ENCODE assay signal across 17 cellular contexts in genomic region chr2:28842042-28842441, GRCh38. TPM values are rescaled to one million over a fixed set of nuclear protein-coding genes. Genes with fewer than 3 reads are reported as not detected.
A peak's percentile ranks its signal among the peaks of the same experiment; 100 is the strongest.
DNase-seq lines count a peak whose midpoint lies in the region; ATAC-seq and TF ChIP-seq lines count a peak whose summit lies in the region.
"Had no signal": no experiment of that assay in that cellular context is flagged by ENCODE, and none has a peak within 500 bp of the region (broad histone marks: within the 10 kb centered on the region; RNA-seq: fewer than 3 reads in every experiment).

No MANE protein-coding gene starts in this region.

- no peaks in the 10 kb centered on the region for H3K4me1 Mint-ChIP-seq in activated naive CD4-positive, alpha-beta T cell treated with anti-CD3 and anti-CD28 coated beads, Interleukin-2, amount 50 U/mL, for 24 hours
- H3K4me1 Mint-ChIP-seq in stimulated activated naive B cell treated with anti-CD40 and anti-IgM and Interleukin-4, amounts not matched to agents 10 μg/mL and 1 μg/mL and 100 μg/mL, for 72 hours: no peaks in the 10 kb centered on the region
- no peaks in the 10 kb centered on the region for H3K4me1 Mint-ChIP-seq in CD4-positive, alpha-beta T cell (ENCODE audit: low read depth)
- H3K4me1 Mint-ChIP-seq: H9 had no signal

- H3K14ac ChIP-seq in mesenchymal stem cell (ENCODE audit: low read length in 2 of 2): no peak overlapping the region

- no peak overlapping the region for H3K4ac ChIP-seq in mesenchymal stem cell (ENCODE audit: low read depth in 1 of 2, low read length in 2 of 2)

- no peak overlapping the region for H2BK12ac ChIP-seq in mesenchymal stem cell (ENCODE audit: low read length in 2 of 2)

- H3K4me1 ChIP-seq in mesenchymal stem cell (ENCODE audit: control insufficient read depth, insufficient read depth, low read depth, low read length): no peaks in the 10 kb centered on the region
- H3K4me1 ChIP-seq in mammary epithelial cell (ENCODE audit: insufficient read depth, low read length): no peaks in the 10 kb centered on the region
- H3K4me1 ChIP-seq: BLaER1 treated with 17β-estradiol and CSF1 and Interleukin-3, amounts not matched to agents 10 nM and 100 nM had no signal

- H3K27ac Mint-ChIP-seq in activated naive CD4-positive, alpha-beta T cell treated with anti-CD3 and anti-CD28 coated beads, Interleukin-2, amount 50 U/mL, for 24 hours: peak overlapping the region; percentile 59
- peak overlapping the region; percentile 37 for H3K27ac Mint-ChIP-seq in stimulated activated naive B cell treated with anti-CD40 and anti-IgM and Interleukin-4, amounts not matched to agents 10 μg/mL and 1 μg/mL and 100 μg/mL, for 72 hours
- H3K27ac Mint-ChIP-seq in CD4-positive, alpha-beta T cell: no peak overlapping the region
- H3K27ac Mint-ChIP-seq: CD4-positive, CD25-positive, alpha-beta regulatory T cell; H9 had no signal

- no peak overlapping the region for H2AFZ ChIP-seq in mesenchymal stem cell (ENCODE audit: low read depth, low read length)
- no peak overlapping the region for H2AFZ ChIP-seq in mammary epithelial cell (ENCODE audit: low read depth, low read length)

- H3K36me3 ChIP-seq in mesenchymal stem cell (ENCODE audit: control insufficient read depth in 1 of 2, insufficient read depth in 2 of 2, low read depth in 1 of 2, low read length in 2 of 2) (peaks cover 8 to 18% of the 10 kb centered on the region in 2 experiments), mammary epithelial cell (ENCODE audit: insufficient read depth, low read length) (no peaks in the 10 kb centered on the region)

- no peaks in the 10 kb centered on the region for H3K9me3 Mint-ChIP-seq in activated naive CD4-positive, alpha-beta T cell treated with anti-CD3 and anti-CD28 coated beads, Interleukin-2, amount 50 U/mL, for 24 hours
- no peaks in the 10 kb centered on the region for H3K9me3 Mint-ChIP-seq in stimulated activated naive B cell treated with anti-CD40 and anti-IgM and Interleukin-4, amounts not matched to agents 10 μg/mL and 1 μg/mL and 100 μg/mL, for 72 hours
- H3K9me3 Mint-ChIP-seq in CD4-positive, alpha-beta T cell: no peaks in the 10 kb centered on the region
- H3K9me3 Mint-ChIP-seq: CD4-positive, CD25-positive, alpha-beta regulatory T cell; H9 had no signal

- H3K27me3 Mint-ChIP-seq in activated naive CD4-positive, alpha-beta T cell treated with anti-CD3 and anti-CD28 coated beads, Interleukin-2, amount 50 U/mL, for 24 hours: no peaks in the 10 kb centered on the region
- no peaks in the 10 kb centered on the region for H3K27me3 Mint-ChIP-seq in stimulated activated naive B cell treated with anti-CD40 and anti-IgM and Interleukin-4, amounts not matched to agents 10 μg/mL and 1 μg/mL and 100 μg/mL, for 72 hours
- H3K27me3 Mint-ChIP-seq in CD4-positive, alpha-beta T cell: no peaks in the 10 kb centered on the region
- H3K27me3 Mint-ChIP-seq: CD4-positive, CD25-positive, alpha-beta regulatory T cell had no signal

- CTCF ChIA-PET in CD4-positive, alpha-beta T cell (lab: Charles Lee): no interaction called here
- CTCF ChIA-PET in mammary epithelial cell (lab: Charles Lee; ENCODE audit: low non-redundant PET): no interaction called here

- H2AK5ac ChIP-seq in mesenchymal stem cell (ENCODE audit: low read length, severe bottlenecking): no peak overlapping the region

- no peak overlapping the region for H4K91ac ChIP-seq in mesenchymal stem cell (ENCODE audit: low read length)

- peaks cover 1% of the 10 kb centered on the region for H3K36me3 Mint-ChIP-seq in activated naive CD4-positive, alpha-beta T cell treated with anti-CD3 and anti-CD28 coated beads, Interleukin-2, amount 50 U/mL, for 24 hours
- peaks cover 4 to 16% of the 10 kb centered on the region in 2 donors for H3K36me3 Mint-ChIP-seq in stimulated activated naive B cell treated with anti-CD40 and anti-IgM and Interleukin-4, amounts not matched to agents 10 μg/mL and 1 μg/mL and 100 μg/mL, for 72 hours
- H3K36me3 Mint-ChIP-seq in CD4-positive, alpha-beta T cell (ENCODE audit: low read depth): peaks cover 8% of the 10 kb centered on the region
- H3K36me3 Mint-ChIP-seq: CD4-positive, CD25-positive, alpha-beta regulatory T cell had no signal

- no peaks in the 10 kb centered on the region for H3K79me2 ChIP-seq in mammary epithelial cell (ENCODE audit: insufficient read depth, low read length)

- no peaks in the 10 kb centered on the region for H3K79me1 ChIP-seq in mesenchymal stem cell (replicated peaks; ENCODE audit: low read length, poor library complexity, severe bottlenecking)

- H3K18ac ChIP-seq in mesenchymal stem cell (ENCODE audit: low read depth in 1 of 2, low read length in 2 of 2): no peak overlapping the region

- no peak overlapping the region for H2BK120ac ChIP-seq in mesenchymal stem cell (ENCODE audit: low read depth, low read length)

- H2BK15ac ChIP-seq in mesenchymal stem cell (ENCODE audit: low read depth, poor library complexity, severe bottlenecking): no peak overlapping the region

- BruUV-seq in mammary epithelial cell (replicated peaks; lab: Mats Ljungman, UMichigan): no TSS peak

- no peak overlapping the region for H3K23ac ChIP-seq in mesenchymal stem cell (ENCODE audit: low read length in 2 of 2)

- ATAC-seq in stimulated activated naive B cell treated with anti-CD40 and anti-IgM and Interleukin-4, amounts not matched to agents 10 μg/mL and 1 μg/mL and 100 μg/mL, for 72 hours (replicated peaks): no peak
- no peak for ATAC-seq in CD4-positive, alpha-beta T cell (ENCODE audit: poor library complexity)

- dilution Hi-C loops in mammary epithelial cell (cut with HindIII; ENCODE audit: low sequenced_read_pairs): no loop called here

- in situ Hi-C loops in mammary epithelial cell (cut with MboI; ENCODE audit: low sequenced_read_pairs in 2 of 2): no loop called here

- TF ChIP-seq CTCF in choroid plexus epithelial cell (conservative IDR thresholded peaks at IDR 0.05; ENCODE audit: low read depth, low read length) (no peak), mammary epithelial cell (conservative IDR thresholded peaks at IDR 0.05 in 1 of 2, IDR thresholded peaks at IDR 0.05 in 1 of 2; ENCODE audit: extremely low read depth in 1 of 2, insufficient read depth in 1 of 2, low read depth in 1 of 2, low read length in 2 of 2) (no peak)
- no peak for TF ChIP-seq CTCF in CD4-positive, alpha-beta T cell (IDR thresholded peaks at IDR 0.05)

- H3K9ac ChIP-seq in mesenchymal stem cell (ENCODE audit: low read length): no peak overlapping the region
- no peak overlapping the region for H3K9ac ChIP-seq in mammary epithelial cell (ENCODE audit: insufficient read depth, low read length)
- H3K9ac ChIP-seq: BLaER1 treated with 17β-estradiol and CSF1 and Interleukin-3, amounts not matched to agents 10 nM and 100 nM had no signal

- no peak overlapping the region for H4K8ac ChIP-seq in mesenchymal stem cell (ENCODE audit: low read length)

- WGBS in mesenchymal stem cell: 62% methylated on average over 3 of the region's 3 CpGs
- 63% methylated on average over 3 of the region's 3 CpGs for WGBS in mammary epithelial cell (ENCODE audit: low coverage, missing lambda C conversion rate)

- POLR2A ChIA-PET in CD4-positive, alpha-beta T cell (lab: Charles Lee): no interaction called here

- no peaks in the 10 kb centered on the region for H4K20me1 ChIP-seq in mammary epithelial cell (ENCODE audit: insufficient read depth, low read length)
- H4K20me1 ChIP-seq: BLaER1 treated with 17β-estradiol and CSF1 and Interleukin-3, amounts not matched to agents 10 nM and 100 nM had no signal

- H3K9me3 ChIP-seq in mesenchymal stem cell (ENCODE audit: control insufficient read depth, low read length) (no peaks in the 10 kb centered on the region), mammary epithelial cell (replicated peaks; ENCODE audit: insufficient read depth, low read length) (no peaks in the 10 kb centered on the region)
- H3K9me3 ChIP-seq in CD4-positive, alpha-beta T cell (ENCODE audit: control insufficient read depth, low read length): no peaks in the 10 kb centered on the region
- H3K9me3 ChIP-seq: BLaER1 treated with 17β-estradiol and CSF1 and Interleukin-3, amounts not matched to agents 10 nM and 100 nM had no signal

- H3K27me3 ChIP-seq in mesenchymal stem cell (ENCODE audit: control insufficient read depth in 1 of 2, insufficient read depth in 1 of 2, low read length in 2 of 2) (no peaks in the 10 kb centered on the region), mammary epithelial cell (ENCODE audit: insufficient read depth, low read length) (no peaks in the 10 kb centered on the region)
- no peaks in the 10 kb centered on the region for H3K27me3 ChIP-seq in CD4-positive, alpha-beta T cell (ENCODE audit: control insufficient read depth, insufficient read depth, low read length)
- H3K27me3 ChIP-seq: BLaER1 treated with 17β-estradiol and CSF1 and Interleukin-3, amounts not matched to agents 10 nM and 100 nM had no signal

- no peak overlapping the region for H3K4me2 ChIP-seq in mesenchymal stem cell (ENCODE audit: low read length, poor library complexity, severe bottlenecking)
- no peak overlapping the region for H3K4me2 ChIP-seq in mammary epithelial cell (ENCODE audit: insufficient read depth, low read depth, low read length)
- H3K4me2 ChIP-seq: BLaER1 treated with 17β-estradiol and CSF1 and Interleukin-3, amounts not matched to agents 10 nM and 100 nM had no signal

- no peak overlapping the region for H3K4me3 ChIP-seq in choroid plexus epithelial cell (ENCODE audit: low read depth, low read length)
- H3K4me3 ChIP-seq in mesenchymal stem cell (ENCODE audit: insufficient read depth in 1 of 2, low read depth in 1 of 2, low read length in 2 of 2): no peak overlapping the region
- no peak overlapping the region for H3K4me3 ChIP-seq in mammary epithelial cell (replicated peaks in 1 of 3; ENCODE audit: insufficient read depth in 1 of 3, low read depth in 2 of 3, low read length in 3 of 3)
- H3K4me3 ChIP-seq: BLaER1 treated with 17β-estradiol and CSF1 and Interleukin-3, amounts not matched to agents 10 nM and 100 nM had no signal

- H2BK5ac ChIP-seq in mesenchymal stem cell (ENCODE audit: low read depth, low read length, poor library complexity, severe bottlenecking): no peak overlapping the region

- H3K4me3 Mint-ChIP-seq in activated naive CD4-positive, alpha-beta T cell treated with anti-CD3 and anti-CD28 coated beads, Interleukin-2, amount 50 U/mL, for 24 hours: no peak overlapping the region
- no peak overlapping the region for H3K4me3 Mint-ChIP-seq in stimulated activated naive B cell treated with anti-CD40 and anti-IgM and Interleukin-4, amounts not matched to agents 10 μg/mL and 1 μg/mL and 100 μg/mL, for 72 hours
- H3K4me3 Mint-ChIP-seq in CD4-positive, alpha-beta T cell: no peak overlapping the region
- H3K4me3 Mint-ChIP-seq: CD4-positive, CD25-positive, alpha-beta regulatory T cell; H9 had no signal

- no peak for DNase-seq in activated naive CD4-positive, alpha-beta T cell treated with Interleukin-2 at 50 U/mL for 16 hours
- DNase-seq in choroid plexus epithelial cell (ENCODE audit: low read depth): peak; percentile 52
- DNase-seq in mesenchymal stem cell: no peak
- DNase-seq in stimulated activated naive B cell treated with anti-CD40 and anti-IgM and Interleukin-4, amounts not matched to agents 10 μg/mL and 1 μg/mL and 100 μg/mL, for 72 hours: no peak
- no peak for DNase-seq in CD4-positive, alpha-beta T cell
- no peak for DNase-seq in mammary epithelial cell
- DNase-seq in DMS79 (lab: John Stamatoyannopoulos, UW): no peak
- DNase-seq: Calu3; CD4-positive, CD25-positive, alpha-beta regulatory T cell; DMS 273 treated with DMSO at 0.1 percent for 48 hours; DND-41; GDM1; GOT3; H9 had no signal

- intact Hi-C loops in CD4-positive, alpha-beta T cell (cut with DNase I, micrococcal nuclease): no loop called here
- intact Hi-C loops in mammary epithelial cell (cut with micrococcal nuclease): no loop called here

- peak overlapping the region; percentile 10 for H3K27ac ChIP-seq in mesenchymal stem cell (ENCODE audit: low read length, poor library complexity, severe bottlenecking)
- H3K27ac ChIP-seq in CD4-positive, alpha-beta T cell (ENCODE audit: low read depth, low read length): no peak overlapping the region
- no peak overlapping the region for H3K27ac ChIP-seq in mammary epithelial cell (ENCODE audit: insufficient read depth, low read depth, low read length)
- H3K27ac ChIP-seq: 22Rv1; BLaER1 treated with 17β-estradiol and CSF1 and Interleukin-3, amounts not matched to agents 10 nM and 100 nM had no signal

RNA-seq across cellular contexts. Expression of gene TRMT61B, which starts 28.1 kb away (rescaled TPM):
- 9.3 TPM for polyA plus RNA-seq in mesenchymal stem cell (2013, experiment 1 of 2)
- 11.9 TPM for polyA plus RNA-seq in mesenchymal stem cell (2013, experiment 2 of 2)
- total RNA-seq in CD4-positive, alpha-beta T cell: 10 to 100 TPM; 18.7 to 20.8 TPM
- 10 to 100 TPM; 13.7 to 14.7 TPM for total RNA-seq in mammary epithelial cell
- 11.9 TPM for polyA plus RNA-seq in mammary epithelial cell
- polyA minus RNA-seq in mammary epithelial cell: 3.7 TPM

RNA-seq across cellular contexts. Expression of gene SPDYA, which starts 31.4 kb away (rescaled TPM):
- 0.07 TPM for polyA plus RNA-seq in mesenchymal stem cell (2013, experiment 1 of 2)
- 0.04 TPM for polyA plus RNA-seq in mesenchymal stem cell (2013, experiment 2 of 2)
- total RNA-seq in CD4-positive, alpha-beta T cell: 10 to 100 TPM; 12.7 to 12.8 TPM
- total RNA-seq in mammary epithelial cell: 1 to 10 TPM; 1.0 to 1.2 TPM
- 0.03 TPM for polyA plus RNA-seq in mammary epithelial cell
- polyA minus RNA-seq in mammary epithelial cell: not detected

RNA-seq across cellular contexts. Expression of gene WDR43, which starts 52.4 kb away (rescaled TPM):
- polyA plus RNA-seq in mesenchymal stem cell (2013, experiment 1 of 2): 25.2 TPM
- 25.0 TPM for polyA plus RNA-seq in mesenchymal stem cell (2013, experiment 2 of 2)
- total RNA-seq in CD4-positive, alpha-beta T cell: 10 to 100 TPM; 62.4 to 73.2 TPM
- total RNA-seq in mammary epithelial cell: 100 to 1,000 TPM; 106 to 122 TPM
- polyA plus RNA-seq in mammary epithelial cell: 86.2 TPM
- polyA minus RNA-seq in mammary epithelial cell: 88.2 TPM

Comparison
In these comparisons a context has a peak if more than half of its experiments do, and no peak if none do; other contexts are left out.
1. RNA of gene SPDYA, which starts 31.4 kb away (total RNA-seq): 12.7 to 12.8 TPM in CD4-positive, alpha-beta T cell; 1.0 to 1.2 TPM in mammary epithelial cell; every median in the first group is over 4 times any median in the second.